Comparison of ENCODE assay signal across 9 cellular contexts in the genomic region with DNA sequence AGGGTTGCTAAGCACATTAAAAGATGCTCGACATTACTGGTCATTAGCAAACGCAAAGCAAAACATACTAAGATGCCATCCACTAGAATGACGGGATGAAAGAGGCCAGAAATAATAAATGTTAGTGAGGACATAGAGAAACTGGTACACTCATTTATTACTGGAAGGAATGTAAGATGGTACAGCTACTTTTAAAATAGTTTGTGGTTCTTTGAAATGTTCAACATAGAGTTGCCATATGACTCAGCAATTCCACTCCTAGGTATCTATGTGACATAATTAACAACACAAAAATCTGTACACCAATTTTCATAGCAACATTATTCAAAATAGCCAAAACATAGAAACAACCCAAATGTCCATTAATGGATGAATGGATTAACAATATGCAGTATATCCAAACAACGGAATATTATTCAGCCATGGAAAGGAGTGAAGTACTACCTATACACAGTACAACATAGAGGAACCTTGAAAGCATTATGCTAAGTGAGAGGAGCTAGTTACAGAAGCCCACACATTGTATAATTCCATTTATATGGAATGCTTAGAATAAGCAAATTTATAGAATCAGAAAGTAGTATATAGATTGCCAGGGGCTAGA.
DNase-seq lines count a peak whose midpoint lies in the region; ATAC-seq and TF ChIP-seq lines count a peak whose summit lies in the region.
"Had no signal": no experiment of that assay in that cellular context is flagged by ENCODE, and none has a peak within 500 bp of the region (broad histone marks: within the 10 kb centered on the region; RNA-seq: fewer than 3 reads in every experiment).

No MANE protein-coding gene starts in this region.

- peaks cover 7% of the 10 kb centered on the region for H3K36me3 Mint-ChIP-seq in natural killer cell treated with Interleukin-12 subunit alpha and Interleukin-12 subunit beta and Interleukin-15 and Interleukin-18, amount 100 ng/mL, for 72 hours
- H3K36me3 Mint-ChIP-seq in natural killer cell: no peaks in the 10 kb centered on the region
- H3K36me3 Mint-ChIP-seq in activated naive CD4-positive, alpha-beta T cell treated with anti-CD3 and anti-CD28 coated beads, Interleukin-2, amount 50 U/mL, for 72 hours: peaks cover 8 to 25% of the 10 kb centered on the region in 2 donors

- TF ChIP-seq CTCF in natural killer cell (IDR thresholded peaks at IDR 0.05): no peak
- no peak for TF ChIP-seq CTCF in adrenal gland (IDR thresholded peaks at IDR 0.05)
- no peak for TF ChIP-seq CTCF in A673 (conservative IDR thresholded peaks at IDR 0.05; ENCODE audit: low read depth, low read length)

- no peak for DNase-seq in natural killer cell treated with Interleukin-12 subunit alpha and Interleukin-12 subunit beta and Interleukin-15 and Interleukin-18, amount 100 ng/mL, for 72 hours (ENCODE audit: low spot score)
- DNase-seq in natural killer cell (no peak), adrenal gland (no peak), A673 (ENCODE audit: low spot score) (no peak), Karpas-422 (no peak)
- no peak for DNase-seq in activated naive CD4-positive, alpha-beta T cell treated with anti-CD3 and anti-CD28 coated beads, Interleukin-2, amount 50 U/mL, for 72 hours (ENCODE audit: low spot score in 2 of 2)
- DNase-seq in stimulated activated CD8-positive, alpha-beta memory T cell treated with anti-CD3 and anti-CD28 coated beads, Interleukin-4, amount 100 ng/mL, for 48 hours: no peak

- no peak overlapping the region for H3K27ac ChIP-seq in adrenal gland
- H3K27ac ChIP-seq in A673 (ENCODE audit: low read depth, low read length, poor library complexity, severe bottlenecking): no peak overlapping the region
- H3K27ac ChIP-seq in Karpas-422 (ENCODE audit: low read length): no peak overlapping the region
- H3K27ac ChIP-seq: C4-2B had no signal

- CTCF ChIA-PET in A673 (lab: Charles Lee): no interaction called here

- H3K4me3 Mint-ChIP-seq in natural killer cell treated with Interleukin-12 subunit alpha and Interleukin-12 subunit beta and Interleukin-15 and Interleukin-18, amount 100 ng/mL, for 72 hours: peak overlapping the region; percentile 70
- H3K4me3 Mint-ChIP-seq in natural killer cell: no peak overlapping the region

- H3K4me3 ChIP-seq in adrenal gland: no peak overlapping the region
- H3K4me3 ChIP-seq in A673 (ENCODE audit: low read depth, low read length, poor library complexity, severe bottlenecking): no peak overlapping the region
- H3K4me3 ChIP-seq in Karpas-422 (ENCODE audit: low read length): no peak overlapping the region

- POLR2A ChIA-PET in A673 (lab: Charles Lee; ENCODE audit: low non-redundant PET): no interaction called here

- no peak overlapping the region for H2AFZ ChIP-seq in Karpas-422 (ENCODE audit: low read length)

- WGBS in adrenal gland, 4 donors: 90 to 95% (median 94%) methylated on average over 4 of the region's 4 CpGs

- H3K27me3 ChIP-seq in adrenal gland: no peaks in the 10 kb centered on the region
- no peaks in the 10 kb centered on the region for H3K27me3 ChIP-seq in A673 (replicated peaks; ENCODE audit: insufficient read depth, low read depth, low read length, poor library complexity)
- H3K27me3 ChIP-seq in Karpas-422 (ENCODE audit: low read length): no peaks in the 10 kb centered on the region

- H3K9ac ChIP-seq in Karpas-422 (ENCODE audit: low read length): no peak overlapping the region

- peak overlapping the region; percentile 51 to 57 for H3K27ac Mint-ChIP-seq in natural killer cell treated with Interleukin-12 subunit alpha and Interleukin-12 subunit beta and Interleukin-15 and Interleukin-18, amount 100 ng/mL, for 72 hours
- H3K27ac Mint-ChIP-seq in natural killer cell: no peak overlapping the region
- H3K27ac Mint-ChIP-seq in activated naive CD4-positive, alpha-beta T cell treated with anti-CD3 and anti-CD28 coated beads, Interleukin-2, amount 50 U/mL, for 72 hours: peak overlapping the region; percentile 81 to 84

- peaks cover 28 to 32% of the 10 kb centered on the region in 2 donors for H3K27me3 Mint-ChIP-seq in natural killer cell treated with Interleukin-12 subunit alpha and Interleukin-12 subunit beta and Interleukin-15 and Interleukin-18, amount 100 ng/mL, for 72 hours
- H3K27me3 Mint-ChIP-seq in natural killer cell (ENCODE audit: low read depth in 2 of 2): peaks cover 24 to 31% of the 10 kb centered on the region in 2 donors

- H3K4me1 Mint-ChIP-seq in natural killer cell treated with Interleukin-12 subunit alpha and Interleukin-12 subunit beta and Interleukin-15 and Interleukin-18, amount 100 ng/mL, for 72 hours (ENCODE audit: low read depth in 2 of 2): peaks cover 34 to 36% of the 10 kb centered on the region in 2 donors
- H3K4me1 Mint-ChIP-seq in natural killer cell: peaks cover 14 to 25% of the 10 kb centered on the region in 2 donors

- no TSS peak for BruUV-seq in A673 (replicated peaks; lab: Mats Ljungman, UMichigan)

- no peaks in the 10 kb centered on the region for H4K20me1 ChIP-seq in Karpas-422 (ENCODE audit: insufficient read depth, low read depth, low read length)

- no peaks in the 10 kb centered on the region for H3K9me2 ChIP-seq in Karpas-422 (replicated peaks; ENCODE audit: insufficient read depth, low read length)

- intact Hi-C loops in natural killer cell (cut with micrococcal nuclease) (no loop called here), adrenal gland (cut with DNase I) (no loop called here), A673 (cut with micrococcal nuclease; ENCODE audit: unreplicated experiment) (no loop called here)

- H3K4me1 ChIP-seq in adrenal gland (replicated peaks in 1 of 2): peaks cover 10 to 18% of the 10 kb centered on the region in 2 donors
- H3K4me1 ChIP-seq in A673 (ENCODE audit: insufficient read depth, low read length, poor library complexity, severe bottlenecking): peaks cover 6% of the 10 kb centered on the region
- no peaks in the 10 kb centered on the region for H3K4me1 ChIP-seq in Karpas-422 (ENCODE audit: low read length)

- H3K79me2 ChIP-seq in Karpas-422 (ENCODE audit: low read length): no peaks in the 10 kb centered on the region

- H3K9me3 Mint-ChIP-seq in natural killer cell treated with Interleukin-12 subunit alpha and Interleukin-12 subunit beta and Interleukin-15 and Interleukin-18, amount 100 ng/mL, for 72 hours: no peaks in the 10 kb centered on the region
- no peaks in the 10 kb centered on the region for H3K9me3 Mint-ChIP-seq in natural killer cell
- H3K9me3 Mint-ChIP-seq in activated naive CD4-positive, alpha-beta T cell treated with anti-CD3 and anti-CD28 coated beads, Interleukin-2, amount 50 U/mL, for 72 hours: peaks cover 9 to 14% of the 10 kb centered on the region in 2 donors

- no peaks in the 10 kb centered on the region for H3K9me3 ChIP-seq in adrenal gland (replicated peaks in 1 of 3)
- no peaks in the 10 kb centered on the region for H3K9me3 ChIP-seq in A673 (ENCODE audit: low read depth, low read length, poor library complexity, severe bottlenecking)
- H3K9me3 ChIP-seq in Karpas-422 (ENCODE audit: low read length): no peaks in the 10 kb centered on the region

- no peak for TF ChIP-seq POLR2A in adrenal gland (IDR thresholded peaks at IDR 0.05)

- ATAC-seq in natural killer cell treated with Interleukin-12 subunit alpha and Interleukin-12 subunit beta and Interleukin-15 and Interleukin-18, amount 100 ng/mL, for 72 hours: peak in 1 of 2 donors; percentile 31
- no peak for ATAC-seq in natural killer cell
- peak; percentile 42 for ATAC-seq in HG02938 (IDR thresholded peaks at IDR 0.05; ENCODE audit: unreplicated experiment)
- ATAC-seq in activated naive CD4-positive, alpha-beta T cell treated with anti-CD3 and anti-CD28 coated beads, Interleukin-2, amount 50 U/mL, for 72 hours: peak in 1 of 2 donors; percentile 32

- H3K36me3 ChIP-seq in adrenal gland (replicated peaks in 1 of 2) (no peaks in the 10 kb centered on the region), A673 (ENCODE audit: insufficient read depth, low read length, poor library complexity, severe bottlenecking) (no peaks in the 10 kb centered on the region), Karpas-422 (ENCODE audit: insufficient read depth, low read length) (no peaks in the 10 kb centered on the region)

- no peak overlapping the region for H3K4me2 ChIP-seq in Karpas-422 (ENCODE audit: low read depth, low read length, poor library complexity, severe bottlenecking)

Comparison
In these comparisons a context has a peak if more than half of its experiments do, and no peak if none do; other contexts are left out.
1. H3K27ac Mint-ChIP-seq: peak in natural killer cell treated with Interleukin-12 subunit alpha and Interleukin-12 subunit beta and Interleukin-15 and Interleukin-18, amount 100 ng/mL, for 72 hours (2 of 2) and activated naive CD4-positive, alpha-beta T cell treated with anti-CD3 and anti-CD28 coated beads, Interleukin-2, amount 50 U/mL, for 72 hours (2 of 2); none in natural killer cell (0 of 2).